In genomic region chr12:49644620-49644994, GRCh38 we compare ENCODE assay signal across 8 cellular contexts. TPM values are rescaled to one million over a fixed set of nuclear protein-coding genes. Genes with fewer than 3 reads are reported as not detected.
DNase-seq lines count a peak whose midpoint lies in the region; ATAC-seq and TF ChIP-seq lines count a peak whose summit lies in the region.

No MANE protein-coding gene starts in this region.

- TF ChIP-seq CTCF in gastroesophageal sphincter (IDR thresholded peaks at IDR 0.05) (peak in 3 of 4 experiments; percentile 92 to 97 (median 95)), ovary (IDR thresholded peaks at IDR 0.05) (peak; percentile 90 to 97 (median 95)), tibial artery (IDR thresholded peaks at IDR 0.05) (peak; percentile 96)

- H3K27ac ChIP-seq in gastroesophageal sphincter (peak overlapping the region in 1 of 4 donors; percentile 7), ovary (peak overlapping the region; percentile 1 to 49), tibial artery (no peak overlapping the region)

- TF ChIP-seq EP300 in gastroesophageal sphincter (IDR thresholded peaks at IDR 0.05) = no peak
- no peak for TF ChIP-seq EP300 in ovary (IDR thresholded peaks at IDR 0.05)

- in situ Hi-C loops in SK-MEL-5 (cut with HindIII; ENCODE audit: low pct_unique_long_range_greater_than_20kb, low sequenced_read_pairs) = no loop called here

- ATAC-seq in gastroesophageal sphincter (peak; percentile 75), GM19452 (IDR thresholded peaks at IDR 0.05; ENCODE audit: unreplicated experiment) (no peak)

- no peak overlapping the region for H3K4me3 ChIP-seq in gastroesophageal sphincter
- no peak overlapping the region for H3K4me3 ChIP-seq in ovary
- no peak overlapping the region for H3K4me3 ChIP-seq in tibial artery

- H3K36me3 ChIP-seq in gastroesophageal sphincter (peaks cover 0 to 97% of the 10 kb centered on the region in 2 donors), ovary (no peaks in the 10 kb centered on the region), tibial artery (peaks cover 22 to 93% (median 69%) of the 10 kb centered on the region in 3 donors)

- H3K27me3 ChIP-seq in gastroesophageal sphincter = no peaks in the 10 kb centered on the region
- no peaks in the 10 kb centered on the region for H3K27me3 ChIP-seq in ovary
- no peaks in the 10 kb centered on the region for H3K27me3 ChIP-seq in tibial artery

- 5% methylated on average over 2 of the region's 2 CpGs; no CpG with 5 or more reads in 1 of the 2 donors for WGBS in gastroesophageal sphincter (ENCODE audit: low coverage in 1 of 2), 2 donors
- WGBS in ovary, 3 donors = 0 to 8% (median 6%) methylated on average over 2 of the region's 2 CpGs

- TF ChIP-seq POLR2A in gastroesophageal sphincter (IDR thresholded peaks at IDR 0.05) (no peak), ovary (IDR thresholded peaks at IDR 0.05) (no peak)

- H3K9me3 ChIP-seq in gastroesophageal sphincter (no peaks in the 10 kb centered on the region), ovary (no peaks in the 10 kb centered on the region), tibial artery (no peaks in the 10 kb centered on the region)

- DNase-seq in ELF-1 (ENCODE audit: low read depth, low spot score) (peak; percentile 78), LHCN-M2 (ENCODE audit: low read depth) (peak; percentile 66), SK-MEL-5 (ENCODE audit: low read depth, low spot score) (peak; percentile 78), ovary (peak; percentile 83 to 90 (median 88)), tibial artery (peak; percentile 81 to 86)
- DNase-seq in activated naive CD4-positive, alpha-beta T cell treated with Interleukin-2 at 50 U/mL for 16 hours = peak; percentile 82

- H3K4me1 ChIP-seq in gastroesophageal sphincter (peaks cover 0 to 38% (median 6%) of the 10 kb centered on the region in 3 donors), ovary (ENCODE audit: insufficient read depth) (no peaks in the 10 kb centered on the region), tibial artery (peaks cover 0 to 22% (median 15%) of the 10 kb centered on the region in 4 donors)

- intact Hi-C loops in ovary (cut with DNase I) (loop anchor here (1.0 to 2.0 kb wide), 2 partner anchors 62 to 63 kb away; partner anchors contain the start of gene FMNL3 (in 4 of the 4)), tibial artery (cut with DNase I; ENCODE audit: low total_unique reads) (loop anchor here (1.0 kb wide), 1 partner anchor 63 kb away; the partner anchor contains the start of gene FMNL3)

RNA-seq across cellular contexts. Expression of gene PRPF40B, which starts 21.2 kb away (rescaled TPM):
- total RNA-seq in LHCN-M2 (2014; rRNA removed) (8.7 and 11.3 TPM in 2 replicates), gastroesophageal sphincter (10 to 100 TPM; 14.6 to 24.0 (median 18.3) TPM), ovary (10 to 100 TPM; 29.8 to 72.6 (median 43.3) TPM)
- 7.3 TPM for polyA plus RNA-seq in LHCN-M2 (2012)
- 13.3 and 16.4 TPM in 2 replicates for total RNA-seq in SK-MEL-5 (2014; rRNA removed; shearing (Covaris generic))
- 16.1 and 27.2 TPM in 2 replicates for polyA plus RNA-seq in SK-MEL-5 (2015; cell fraction: cytosol; rRNA removed)
- polyA plus RNA-seq in SK-MEL-5 (2015; cell fraction: nucleus; rRNA removed) = 129 and 148 TPM in 2 replicates
- 10 to 100 TPM; 13.4 to 31.4 TPM for polyA plus RNA-seq in ovary

RNA-seq across cellular contexts. Expression of gene FAM186B, which starts 39.2 kb away (rescaled TPM):
- total RNA-seq in LHCN-M2 (2014; rRNA removed) = 0.19 and 0.40 TPM in 2 replicates
- polyA plus RNA-seq in LHCN-M2 (2012) = 0.17 TPM
- 0.75 and 0.95 TPM in 2 replicates for total RNA-seq in SK-MEL-5 (2014; rRNA removed; shearing (Covaris generic))
- polyA plus RNA-seq in SK-MEL-5 (2015; cell fraction: cytosol; rRNA removed) = 0.39 and 0.64 TPM in 2 replicates
- polyA plus RNA-seq in SK-MEL-5 (2015; cell fraction: nucleus; rRNA removed) = 0.47 and 1.0 TPM in 2 replicates
- total RNA-seq in gastroesophageal sphincter = under 1 TPM in 2 of 4 donors, not detected in 2; 0.31 to 0.69 TPM
- total RNA-seq in ovary = 1 to 10 TPM in 2 of 7 donors, under 1 TPM in 5; 0.11 to 1.5 (median 0.84) TPM
- under 1 TPM; 0.38 to 0.46 TPM for polyA plus RNA-seq in ovary

Comparison
In these comparisons a context has a peak if more than half of its experiments do, and no peak if none do; other contexts are left out.
1. H3K27ac ChIP-seq: peak in ovary (2 of 2); none in tibial artery (0 of 2).
2. Peak in every context shown above with its lines, with median percentiles within 50 percentile points of each other: DNase-seq and CTCF ChIP-seq.